In the genomic region with DNA sequence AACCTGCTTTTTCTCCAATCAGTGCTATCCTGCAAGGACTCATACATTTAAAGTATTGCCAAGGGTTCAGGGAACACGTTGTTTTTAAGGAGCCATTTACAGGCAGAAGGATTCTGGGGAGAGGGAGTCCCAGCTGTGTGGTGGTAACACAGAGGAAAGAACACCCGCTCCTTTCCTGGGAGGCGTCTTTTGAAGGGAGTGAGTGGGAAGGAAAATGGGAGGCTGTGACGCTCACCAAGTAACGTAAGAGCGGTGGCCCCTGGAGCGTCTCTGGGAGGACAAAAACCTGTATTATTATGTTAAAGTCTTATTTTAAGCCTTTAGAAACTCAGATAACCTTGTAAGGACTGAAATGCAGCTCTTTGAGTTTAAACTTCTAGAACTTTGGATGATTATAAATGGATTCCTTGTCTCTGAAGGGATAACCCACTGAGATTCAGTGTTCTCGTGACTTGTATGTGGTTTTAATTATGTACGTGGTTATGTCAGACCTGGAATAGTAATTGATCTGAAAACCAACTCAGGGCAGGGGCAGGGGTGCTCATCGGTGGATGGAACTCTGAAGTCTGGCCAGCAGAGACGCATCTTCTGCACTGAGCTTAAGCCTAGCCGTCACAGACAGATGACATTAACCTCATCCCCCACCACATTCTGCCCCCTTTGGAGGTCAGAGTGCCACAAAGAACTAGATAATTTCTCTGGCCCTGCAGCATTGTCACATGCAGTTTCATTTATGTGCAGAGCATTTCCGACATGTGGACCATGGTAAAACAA, we compare ENCODE assay signal across 16 cellular contexts. TPM values are rescaled to one million over a fixed set of nuclear protein-coding genes. Genes with fewer than 3 reads are reported as not detected.
DNase-seq lines count a peak whose midpoint lies in the region; ATAC-seq and TF ChIP-seq lines count a peak whose summit lies in the region.
"Had no signal": no experiment of that assay in that cellular context is flagged by ENCODE, and none has a peak within 500 bp of the region (broad histone marks: within the 10 kb centered on the region; RNA-seq: fewer than 3 reads in every experiment).

No MANE protein-coding gene starts in this region.

- no TSS peak for BruUV-seq in mammary epithelial cell (replicated peaks; lab: Mats Ljungman, UMichigan)

- in situ Hi-C loops in HAP-1 (cut with MboI; ENCODE audit: low sequenced_read_pairs) (no loop called here), mammary epithelial cell (cut with MboI; ENCODE audit: low sequenced_read_pairs in 2 of 2) (no loop called here), G401 (cut with HindIII; ENCODE audit: low sequenced_read_pairs) (no loop called here)

- no peak overlapping the region for H3K4me3 Mint-ChIP-seq in brain

- 67 to 72% methylated on average over 13 of the region's 13 CpGs for WGBS in testis, 2 donors
- 75% methylated on average over 13 of the region's 13 CpGs for WGBS in mammary epithelial cell (ENCODE audit: low coverage, missing lambda C conversion rate)

- H3K4me3 ChIP-seq in HAP-1 (no peak overlapping the region), iPS-20b (ENCODE audit: low read length) (no peak overlapping the region), testis (no peak overlapping the region), mammary epithelial cell (replicated peaks in 1 of 3; ENCODE audit: insufficient read depth in 1 of 3, low read depth in 2 of 3, low read length in 3 of 3) (no peak overlapping the region)
- H3K4me3 ChIP-seq: SJCRH30 had no signal

- DNase-seq in HAP-1 (ENCODE audit: low spot score in 2 of 2) = peak; percentile 80 to 92
- peak; percentile 28 for DNase-seq in testis
- no peak for DNase-seq in mammary epithelial cell
- DNase-seq in G401 (ENCODE audit: low spot score) = no peak
- DNase-seq: C1 segment of cervical spinal cord; NCI-H187; NK-92 treated with Interleukin-12 subunit alpha and Interleukin-12 subunit beta, amount 100 ng/mL, for 24 hours; SJCRH30 had no signal

- no peaks in the 10 kb centered on the region for H4K20me1 ChIP-seq in mammary epithelial cell (ENCODE audit: insufficient read depth, low read length)

- dilution Hi-C loops in mammary epithelial cell (cut with HindIII; ENCODE audit: low sequenced_read_pairs) = no loop called here

- H3K36me3 ChIP-seq in HAP-1 (replicated peaks) (peaks cover 16% of the 10 kb centered on the region), iPS-20b (ENCODE audit: insufficient read depth, low read depth, low read length) (peaks cover 75% of the 10 kb centered on the region), testis (ENCODE audit: low read depth, missing control alignments) (no peaks in the 10 kb centered on the region), mammary epithelial cell (ENCODE audit: insufficient read depth, low read length) (peaks cover 24% of the 10 kb centered on the region)

- no peak for TF ChIP-seq POLR2A in testis (IDR thresholded peaks at IDR 0.05)

- H3K79me2 ChIP-seq in mammary epithelial cell (ENCODE audit: insufficient read depth, low read length) = no peaks in the 10 kb centered on the region

- H3K9me3 Mint-ChIP-seq in brain = no peaks in the 10 kb centered on the region

- H3K4me1 Mint-ChIP-seq in brain = peaks cover 33% of the 10 kb centered on the region

- H3K36me3 Mint-ChIP-seq in brain = peaks cover 46% of the 10 kb centered on the region

- ATAC-seq in GM18517 (IDR thresholded peaks at IDR 0.05; ENCODE audit: unreplicated experiment) = no peak

- H3K4me1 ChIP-seq in HAP-1 = peaks cover 25% of the 10 kb centered on the region
- peaks cover 8% of the 10 kb centered on the region; the same call in 1 of the 2 replicates for H3K4me1 ChIP-seq in iPS-20b (ENCODE audit: insufficient read depth, low read length)
- no peaks in the 10 kb centered on the region for H3K4me1 ChIP-seq in testis
- H3K4me1 ChIP-seq in mammary epithelial cell (ENCODE audit: insufficient read depth, low read length) = no peaks in the 10 kb centered on the region
- H3K4me1 ChIP-seq: SJCRH30 had no signal

- H3K9ac ChIP-seq in iPS-20b (ENCODE audit: low read depth, low read length) (peak overlapping the region; percentile 10; the same call in 1 of the 2 replicates), mammary epithelial cell (ENCODE audit: insufficient read depth, low read length) (no peak overlapping the region)

- H3K27ac ChIP-seq in iPS-20b (ENCODE audit: low read length) (no peak overlapping the region), testis (peak overlapping the region in 1 of 2 donors; percentile 57), mammary epithelial cell (ENCODE audit: insufficient read depth, low read depth, low read length) (no peak overlapping the region)
- H3K27ac ChIP-seq: RWPE1, SJCRH30 had no signal

- H3K27me3 ChIP-seq in HAP-1 (ENCODE audit: low read depth) = no peaks in the 10 kb centered on the region
- no peaks in the 10 kb centered on the region for H3K27me3 ChIP-seq in iPS-20b (ENCODE audit: insufficient read depth, low read length)
- H3K27me3 ChIP-seq in testis = no peaks in the 10 kb centered on the region
- no peaks in the 10 kb centered on the region for H3K27me3 ChIP-seq in mammary epithelial cell (ENCODE audit: insufficient read depth, low read length)
- H3K27me3 ChIP-seq: SJCRH30 had no signal

- peak overlapping the region; percentile 31 to 96 (median 90) for H3K27ac Mint-ChIP-seq in brain

- no peak overlapping the region for H3K4me2 ChIP-seq in mammary epithelial cell (ENCODE audit: insufficient read depth, low read depth, low read length)

- intact Hi-C loops in testis (cut with DNase I; ENCODE audit: low total_unique reads) (no loop called here), mammary epithelial cell (cut with micrococcal nuclease) (no loop called here)

- no peaks in the 10 kb centered on the region for H3K9me3 ChIP-seq in HAP-1
- no peaks in the 10 kb centered on the region for H3K9me3 ChIP-seq in iPS-20b (ENCODE audit: insufficient read depth, low read depth, low read length)
- H3K9me3 ChIP-seq in testis = no peaks in the 10 kb centered on the region
- H3K9me3 ChIP-seq in mammary epithelial cell (replicated peaks; ENCODE audit: insufficient read depth, low read length) = no peaks in the 10 kb centered on the region
- H3K9me3 ChIP-seq: SJCRH30 had no signal

- TF ChIP-seq CTCF in brain (conservative IDR thresholded peaks at IDR 0.05) = no peak
- TF ChIP-seq CTCF in testis (IDR thresholded peaks at IDR 0.05) = no peak
- TF ChIP-seq CTCF in mammary epithelial cell (conservative IDR thresholded peaks at IDR 0.05 in 1 of 2, IDR thresholded peaks at IDR 0.05 in 1 of 2; ENCODE audit: extremely low read depth in 1 of 2, insufficient read depth in 1 of 2, low read depth in 1 of 2, low read length in 2 of 2) = no peak

- no peak overlapping the region for H2AFZ ChIP-seq in mammary epithelial cell (ENCODE audit: low read depth, low read length)

- no peaks in the 10 kb centered on the region for H3K27me3 Mint-ChIP-seq in brain

- CTCF ChIA-PET in mammary epithelial cell (lab: Charles Lee; ENCODE audit: low non-redundant PET) = no interaction called here

RNA-seq across cellular contexts. Expression of a gene that starts 41.9 kb away (rescaled TPM):
- polyA plus RNA-seq in brain (ENCODE audit: insufficient read depth, low read depth, low replicate concordance) = not detected
- total RNA-seq in testis = 1 to 10 TPM in 1 of 2 donors, under 1 TPM in 1; 0.16 to 1.1 TPM
- polyA plus RNA-seq in testis (ENCODE audit: insufficient read depth, low read depth, low replicate concordance) = 0.16 TPM
- total RNA-seq in mammary epithelial cell = not detected
- polyA plus RNA-seq in mammary epithelial cell = 0.02 TPM
- not detected for polyA minus RNA-seq in mammary epithelial cell
- 0.25 TPM in 1 of 2 replicates, not detected in the other for total RNA-seq in G401 (2014; rRNA removed; shearing (Covaris generic))
- total RNA-seq: A673, Daoy, H4, HT1080, SJCRH30 had no signal

Comparison
In these comparisons a context has a peak if more than half of its experiments do, and no peak if none do; other contexts are left out.
1. DNase-seq: peak in HAP-1 (2 of 2) and testis (single experiment); none in mammary epithelial cell (single experiment) and G401 (single experiment).